ENCODE assay signal across 8 cellular contexts in genomic region chr2:169823996-169824372, GRCh38. TPM values are rescaled to one million over a fixed set of nuclear protein-coding genes. Genes with fewer than 3 reads are reported as not detected.
A peak's percentile ranks its signal among the peaks of the same experiment; 100 is the strongest.
DNase-seq lines count a peak whose midpoint lies in the region; ATAC-seq and TF ChIP-seq lines count a peak whose summit lies in the region.

No MANE protein-coding gene starts in this region.

- CTCF ChIA-PET in HCT116 (lab: Charles Lee) = interaction anchor here (0.7 to 2.2 kb wide), 4 partner anchors 9 to 267 kb away, joined by 3 to 12 read pairs (median 4); partner anchors contain the start of gene SSB

- H3K9me2 ChIP-seq in HCT116 (ENCODE audit: insufficient read depth) (no peaks in the 10 kb centered on the region), SU-DHL-6 (replicated peaks; ENCODE audit: insufficient read depth, low read length) (no peaks in the 10 kb centered on the region)

- H4K20me1 ChIP-seq in HCT116 (ENCODE audit: insufficient read depth) (peaks cover 10% of the 10 kb centered on the region; the same call in 1 of the 2 replicates), SU-DHL-6 (ENCODE audit: low read depth, low read length) (peaks cover 4% of the 10 kb centered on the region; the same call in 1 of the 2 replicates)

- TF ChIP-seq RAD21 in HCT116 (IDR thresholded peaks at IDR 0.05; ENCODE audit: low read depth) = no peak

- H3K79me2 ChIP-seq in HCT116 (ENCODE audit: insufficient read depth, low read length) = peaks cover 55% of the 10 kb centered on the region
- H3K79me2 ChIP-seq in SU-DHL-6 (ENCODE audit: insufficient read depth, low read length) = peaks cover 52% of the 10 kb centered on the region

- H3K36me3 ChIP-seq in HCT116 (ENCODE audit: control insufficient read depth in 1 of 2, insufficient read depth in 2 of 2, low read length in 2 of 2) = peaks cover 0 to 5% of the 10 kb centered on the region in 2 experiments; a peak in 1 of 4 replicates
- peaks cover 24% of the 10 kb centered on the region for H3K36me3 ChIP-seq in SU-DHL-6 (ENCODE audit: low read length)

- no peak for ATAC-seq in HCT116
- peak; percentile 0 for ATAC-seq in foreskin keratinocyte

- no TSS peak for BruUV-seq in HCT116 (replicated peaks; lab: Mats Ljungman, UMichigan)

- H3K9ac ChIP-seq in HCT116 (ENCODE audit: low read length) (peak overlapping the region; percentile 75), SU-DHL-6 (ENCODE audit: low read length) (peak overlapping the region; percentile 86)

- H3F3A ChIP-seq in SU-DHL-6 (ENCODE audit: insufficient read depth) = peaks cover 12% of the 10 kb centered on the region; the same call in 1 of the 2 replicates

- H3K4me2 ChIP-seq in HCT116 (ENCODE audit: low read length) = peak overlapping the region; percentile 87
- H3K4me2 ChIP-seq in SU-DHL-6 (ENCODE audit: low read depth, low read length, poor library complexity, severe bottlenecking) = peak overlapping the region; percentile 95

- intact Hi-C loops in HCT116 (cut with micrococcal nuclease) = loop anchor here (2.0 kb wide), 1 partner anchor 105 kb away; no protein-coding TSS in a partner anchor

- H3K9me3 ChIP-seq in HCT116 (ENCODE audit: control insufficient read depth in 1 of 2, insufficient read depth in 1 of 2, low read depth in 1 of 2, low read length in 2 of 2) = no peaks in the 10 kb centered on the region
- no peaks in the 10 kb centered on the region for H3K9me3 ChIP-seq in SU-DHL-6 (ENCODE audit: insufficient read depth, low read length)

- no peak for TF ChIP-seq POLR2A in HCT116 (IDR thresholded peaks at IDR 0.05; ENCODE audit: borderline replicate concordance, extremely low read depth, insufficient read depth, insufficient read length)

- H3K27ac ChIP-seq in HCT116 (ENCODE audit: low read depth, low read length) (peak overlapping the region; percentile 88), SU-DHL-6 (ENCODE audit: low read depth, low read length) (peak overlapping the region; percentile 35; the same call in 1 of the 2 replicates), foreskin keratinocyte (peak overlapping the region; percentile 46), skin epidermis (peak overlapping the region in 18 of 21 experiments; percentile 78 to 91 (median 87))

- RAD21 ChIA-PET in HCT116 (lab: Charles Lee; ENCODE audit: low non-redundant PET in 1 of 2, low total read pairs in 2 of 2, uncharacterized antibody in 2 of 2, unreplicated experiment in 2 of 2) = no interaction called here

- DNase-seq in HCT116 (ENCODE audit: low read depth, low spot score) = no peak
- peak in 1 of 2 donors; percentile 55 for DNase-seq in foreskin keratinocyte
- no peak for DNase-seq in AG20443 (ENCODE audit: low spot score)
- no peak for DNase-seq in NCI-H524 (lab: John Stamatoyannopoulos, UW)
- DNase-seq in NCI-H748 treated with DMSO at 0.1 percent for 48 hours (lab: John Stamatoyannopoulos, UW) = no peak
- DNase-seq in NCI-H748 (lab: John Stamatoyannopoulos, UW; ENCODE audit: unreplicated experiment) = no peak

- peak overlapping the region; percentile 60 to 81 for H3K4me3 ChIP-seq in HCT116 (replicated peaks in 1 of 2; ENCODE audit: low read depth in 1 of 2, low read length in 2 of 2)
- peak overlapping the region; percentile 89 for H3K4me3 ChIP-seq in SU-DHL-6 (ENCODE audit: insufficient read depth, low read length, poor library complexity, severe bottlenecking)
- peak overlapping the region; percentile 67 to 88 (median 76) for H3K4me3 ChIP-seq in skin epidermis

- no peaks in the 10 kb centered on the region for H3K27me3 ChIP-seq in HCT116 (ENCODE audit: insufficient read depth, low read length)
- H3K27me3 ChIP-seq in SU-DHL-6 (ENCODE audit: low read length) = no peaks in the 10 kb centered on the region
- H3K27me3 ChIP-seq in foreskin keratinocyte = no peaks in the 10 kb centered on the region

- no peak overlapping the region for H2AFZ ChIP-seq in HCT116 (ENCODE audit: low read depth, low read length, poor library complexity, severe bottlenecking)
- H2AFZ ChIP-seq in SU-DHL-6 (ENCODE audit: low read depth, low read length, severe bottlenecking) = peak overlapping the region; percentile 89

- TF ChIP-seq CTCF in HCT116 (IDR thresholded peaks at IDR 0.05 in 2 of 3, conservative IDR thresholded peaks at IDR 0.05 in 1 of 3; ENCODE audit: borderline replicate concordance in 1 of 3, insufficient read depth in 1 of 3, low read depth in 2 of 3, low read length in 2 of 3) = no peak
- TF ChIP-seq CTCF in SU-DHL-6 (IDR thresholded peaks at IDR 0.05; ENCODE audit: insufficient read depth, low read length, poor library complexity, severe bottlenecking) = no peak
- TF ChIP-seq CTCF in foreskin keratinocyte (conservative IDR thresholded peaks at IDR 0.05) = no peak

- H3K4me1 ChIP-seq in HCT116 (ENCODE audit: control insufficient read depth in 1 of 2, insufficient read depth in 2 of 2, low read length in 2 of 2) (peaks cover 24 to 44% of the 10 kb centered on the region in 2 experiments), foreskin keratinocyte (peaks cover 22% of the 10 kb centered on the region)

- POLR2A ChIA-PET in HCT116 (lab: Charles Lee) = interaction anchor here (1.0 to 1.4 kb wide), 2 partner anchors 8 to 11 kb away, joined by 3 to 5 read pairs; no protein-coding TSS in a partner anchor

TF ChIP-seq in HCT116, 20 proteins besides CTCF, POLR2A, EP300 and RAD21:
- no peak for TF ChIP-seq REST (IDR thresholded peaks at IDR 0.05; ENCODE audit: low read depth)
- TF ChIP-seq TCF7L2 (IDR thresholded peaks at IDR 0.05; ENCODE audit: borderline replicate concordance, extremely low read depth, insufficient read depth, insufficient read length) = no peak
- no peak; the same call in 1 of the 2 replicates for TF ChIP-seq SIN3A (IDR thresholded peaks at IDR 0.05; ENCODE audit: low read depth)
- TF ChIP-seq POLR2AphosphoS5 (IDR thresholded peaks at IDR 0.05; ENCODE audit: low read depth, low read length) = no peak

RNA-seq across cellular contexts. Expression of gene METTL5, which starts 0.7 kb away (rescaled TPM):
- total RNA-seq in HCT116 (2021; ENCODE audit: unreplicated experiment) (103 TPM), foreskin keratinocyte (102 and 105 TPM in 2 replicates)
- 65.9 and 76.9 TPM in 2 replicates for polyA plus RNA-seq in HCT116 (2012)
- polyA plus RNA-seq in foreskin keratinocyte = 122 TPM in 2 replicates

RNA-seq across cellular contexts. Expression of gene UBR3, which starts 3.3 kb away (rescaled TPM):
- total RNA-seq in HCT116 (2021; ENCODE audit: unreplicated experiment) (29.5 TPM), foreskin keratinocyte (13.2 and 15.3 TPM in 2 replicates)
- polyA plus RNA-seq in HCT116 (2012) = 6.5 and 8.2 TPM in 2 replicates
- polyA plus RNA-seq in foreskin keratinocyte = 3.0 and 3.9 TPM in 2 replicates

RNA-seq across cellular contexts. Expression of gene SSB, which starts 25.3 kb away (rescaled TPM):
- total RNA-seq in HCT116 (2021; ENCODE audit: unreplicated experiment) = 117 TPM
- polyA plus RNA-seq in HCT116 (2012) = 22.1 and 32.3 TPM in 2 replicates
- 124 and 135 TPM in 2 replicates for total RNA-seq in foreskin keratinocyte
- polyA plus RNA-seq in foreskin keratinocyte = 92.7 and 111 TPM in 2 replicates

Comparison
In these comparisons a context has a peak if more than half of its experiments do, and no peak if none do; other contexts are left out.
1. H3K27ac ChIP-seq: peak in every context shown above with its lines; median percentile 88 in HCT116; 87 in skin epidermis; 46 in foreskin keratinocyte; 35 in SU-DHL-6.